Comparison of ENCODE assay signal across 2 cellular contexts in genomic region chr15:81548350-81549116, GRCh38.
TF ChIP-seq lines count a peak whose summit lies in the region.

No MANE protein-coding gene starts in this region.

TF ChIP-seq in SK-N-SH treated with all-trans-retinoic acid at 6 μM for 48 hours, 23 proteins besides CTCF, POLR2A, EP300 and RAD21 (continued from another document):
- no peak for TF ChIP-seq PATZ1 (CRISPR knock-in tag; IDR thresholded peaks at IDR 0.05; ENCODE audit: borderline replicate concordance)
- no peak for TF ChIP-seq GLIS3 (CRISPR knock-in tag; IDR thresholded peaks at IDR 0.05)
- TF ChIP-seq CSDC2 (CRISPR knock-in tag; IDR thresholded peaks at IDR 0.05) = no peak
- TF ChIP-seq RARB (CRISPR knock-in tag; IDR thresholded peaks at IDR 0.05) = no peak
- TF ChIP-seq TSHZ2 (CRISPR knock-in tag; IDR thresholded peaks at IDR 0.05) = no peak
- TF ChIP-seq ZNF70 (CRISPR knock-in tag; IDR thresholded peaks at IDR 0.05) = no peak
- no peak for TF ChIP-seq TOX (CRISPR knock-in tag; IDR thresholded peaks at IDR 0.05; ENCODE audit: borderline replicate concordance)
- no peak for TF ChIP-seq TCF4 (CRISPR knock-in tag; IDR thresholded peaks at IDR 0.05; ENCODE audit: borderline replicate concordance)
- TF ChIP-seq ISL1 (CRISPR knock-in tag; IDR thresholded peaks at IDR 0.05) = no peak
- no peak for TF ChIP-seq ESRRG (CRISPR knock-in tag; IDR thresholded peaks at IDR 0.05)
- TF ChIP-seq SNAI2 (CRISPR knock-in tag; IDR thresholded peaks at IDR 0.05) = no peak

TF ChIP-seq in SK-N-SH, 30 proteins besides CTCF, POLR2A, EP300 and RAD21 (continued from another document):
- TF ChIP-seq TAF1 (IDR thresholded peaks at IDR 0.05; ENCODE audit: borderline replicate concordance, low read depth, low read length) = no peak
- no peak for TF ChIP-seq GABPA (IDR thresholded peaks at IDR 0.05; ENCODE audit: low read depth)
- TF ChIP-seq NRF1 (IDR thresholded peaks at IDR 0.05; ENCODE audit: low read depth, low read length) = no peak
- TF ChIP-seq POLR2AphosphoS5 (IDR thresholded peaks at IDR 0.05; ENCODE audit: low read depth, low read length) = no peak
- no peak for TF ChIP-seq YY1 (IDR thresholded peaks at IDR 0.05; ENCODE audit: low read depth)
- TF ChIP-seq FOXM1 (IDR thresholded peaks at IDR 0.05; ENCODE audit: low read depth) = no peak
- no peak for TF ChIP-seq RCOR1 (IDR thresholded peaks at IDR 0.05; ENCODE audit: low read length)
- no peak for TF ChIP-seq SIN3A (IDR thresholded peaks at IDR 0.05; ENCODE audit: borderline replicate concordance, low read depth, low read length)
- TF ChIP-seq FOSL2 (IDR thresholded peaks at IDR 0.05; ENCODE audit: borderline replicate concordance, low read depth) = no peak
